ENCODE assay signal across 10 cellular contexts in genomic region chr7:27143950-27144798, GRCh38. TPM values are rescaled to one million over a fixed set of nuclear protein-coding genes. Genes with fewer than 3 reads are reported as not detected.
DNase-seq lines count a peak whose midpoint lies in the region; ATAC-seq and TF ChIP-seq lines count a peak whose summit lies in the region.
"Had no signal": no experiment of that assay in that cellular context is flagged by ENCODE, and none has a peak within 500 bp of the region (broad histone marks: within the 10 kb centered on the region; RNA-seq: fewer than 3 reads in every experiment).

No MANE protein-coding gene starts in this region.

- H3K4me3 ChIP-seq in ACC112 (ENCODE audit: low read depth, low read length) (peak overlapping the region; percentile 62; the same call in 1 of the 2 replicates), Loucy (ENCODE audit: low read length, poor library complexity, severe bottlenecking) (peak overlapping the region; percentile 94), epithelial cell of esophagus (ENCODE audit: low read length) (peak overlapping the region; percentile 39), neural cell (ENCODE audit: low read length) (peak overlapping the region; percentile 59)
- H3K4me3 ChIP-seq: GM23248 had no signal

- TF ChIP-seq EP300 in neural cell (conservative IDR thresholded peaks at IDR 0.05; ENCODE audit: poor library complexity, severe bottlenecking), result no peak

- no peak for DNase-seq in epithelial cell of esophagus (ENCODE audit: low read depth)
- no peak for DNase-seq in NCI-H187 treated with DMSO at 0.1 percent for 48 hours (lab: John Stamatoyannopoulos, UW)
- no peak for DNase-seq in stimulated activated naive CD4-positive, alpha-beta T cell treated with Interleukin-2 at 50 U/mL for 16 hours (lab: John Stamatoyannopoulos, UW)
- no peak for DNase-seq in kidney glomerular epithelial cell (lab: John Stamatoyannopoulos, UW)
- DNase-seq: activated CD4-positive, alpha-beta memory T cell treated with anti-CD3 and anti-CD28 coated beads, Interleukin-2, amount 10 ng/mL, durations not matched to agents 7 days and 5 days; GM23248 had no signal

- no peaks in the 10 kb centered on the region for H3K4me1 ChIP-seq in ACC112 (ENCODE audit: control insufficient read depth, insufficient read depth, low read length, unreplicated experiment)
- peaks cover 51% of the 10 kb centered on the region for H3K4me1 ChIP-seq in Loucy (ENCODE audit: insufficient read depth, low read length, poor library complexity, severe bottlenecking)

- H3K9me3 ChIP-seq in Loucy (ENCODE audit: insufficient read depth, low read depth, low read length) (no peaks in the 10 kb centered on the region), neural cell (ENCODE audit: low read length) (peaks cover 40% of the 10 kb centered on the region)

- TF ChIP-seq CTCF in Loucy (conservative IDR thresholded peaks at IDR 0.05; ENCODE audit: low read length), result no peak
- no peak for TF ChIP-seq CTCF in epithelial cell of esophagus (IDR thresholded peaks at IDR 0.05; ENCODE audit: insufficient read depth, low read depth, low read length, missing control alignments)
- no peak for TF ChIP-seq CTCF in neural cell (IDR thresholded peaks at IDR 0.05; ENCODE audit: poor library complexity, severe bottlenecking)

- H3K27ac ChIP-seq in ACC112 (ENCODE audit: low read depth, low read length) (no peak overlapping the region), neural cell (ENCODE audit: low read length) (no peak overlapping the region)
- H3K27ac ChIP-seq: GM23248 had no signal

- no peak overlapping the region for H2AFZ ChIP-seq in ACC112 (ENCODE audit: low read length, unreplicated experiment)
- H2AFZ ChIP-seq in Loucy (ENCODE audit: low read length), result no peak overlapping the region
- no peak overlapping the region for H2AFZ ChIP-seq in neural cell (ENCODE audit: low read depth, low read length)
- H2AFZ ChIP-seq: GM23248 had no signal

- H3K9me2 ChIP-seq in Loucy (replicated peaks; ENCODE audit: low read depth, low read length), result no peaks in the 10 kb centered on the region
- H3K9me2 ChIP-seq in neural cell (ENCODE audit: insufficient read depth, low read length), result no peaks in the 10 kb centered on the region

- H3K36me3 ChIP-seq in ACC112 (ENCODE audit: insufficient read depth, low read length) (no peaks in the 10 kb centered on the region), Loucy (ENCODE audit: insufficient read depth, low read length) (peaks cover 84% of the 10 kb centered on the region), neural cell (ENCODE audit: insufficient read depth, low read length) (no peaks in the 10 kb centered on the region)

- TF ChIP-seq RAD21 in neural cell (conservative IDR thresholded peaks at IDR 0.05), result no peak

- H3F3A ChIP-seq in Loucy (ENCODE audit: low read depth), result peaks cover 4% of the 10 kb centered on the region
- no peaks in the 10 kb centered on the region for H3F3A ChIP-seq in neural cell (ENCODE audit: insufficient read depth, low read length, poor library complexity, severe bottlenecking)

- no peak for ATAC-seq in HG03354 (IDR thresholded peaks at IDR 0.05; ENCODE audit: poor library complexity, severe bottlenecking, unreplicated experiment)

- peak overlapping the region; percentile 91 for H3K4me2 ChIP-seq in Loucy (ENCODE audit: low read depth, low read length, poor library complexity, severe bottlenecking)
- H3K4me2 ChIP-seq in neural cell (ENCODE audit: low read length), result no peak overlapping the region

- no peaks in the 10 kb centered on the region for H3K79me2 ChIP-seq in ACC112 (ENCODE audit: control insufficient read depth, insufficient read depth, low read length, unreplicated experiment)
- H3K79me2 ChIP-seq in Loucy (ENCODE audit: insufficient read depth, low read length), result peaks cover 100% of the 10 kb centered on the region
- H3K79me2 ChIP-seq in neural cell (replicated peaks; ENCODE audit: insufficient read depth, low read length), result no peaks in the 10 kb centered on the region

- H3K27me3 ChIP-seq in ACC112 (ENCODE audit: insufficient read depth, low read length) (peaks cover 100% of the 10 kb centered on the region), Loucy (ENCODE audit: insufficient read depth, low read length, poor library complexity, severe bottlenecking) (peaks cover 8% of the 10 kb centered on the region), neural cell (ENCODE audit: insufficient read depth, low read depth, low read length) (peaks cover 100% of the 10 kb centered on the region)

- H4K20me1 ChIP-seq in Loucy (ENCODE audit: insufficient read depth, low read length, poor library complexity, severe bottlenecking), result peaks cover 95% of the 10 kb centered on the region
- no peaks in the 10 kb centered on the region for H4K20me1 ChIP-seq in neural cell (ENCODE audit: insufficient read depth)

- peak overlapping the region; percentile 99 for H3K9ac ChIP-seq in Loucy (ENCODE audit: low read depth, low read length, poor library complexity, severe bottlenecking)
- no peak overlapping the region for H3K9ac ChIP-seq in neural cell (ENCODE audit: low read length)
- H3K9ac ChIP-seq: GM23248 had no signal

TF ChIP-seq in neural cell, 6 proteins besides CTCF, POLR2A, EP300 and RAD21:
- TF ChIP-seq TAF1 (IDR thresholded peaks at IDR 0.05; ENCODE audit: low read depth), result no peak
- peak; percentile 38 for TF ChIP-seq EZH2 (IDR thresholded peaks at IDR 0.05; ENCODE audit: borderline replicate concordance, insufficient read depth, low read length, poor library complexity, severe bottlenecking)

RNA-seq across cellular contexts. Expression of gene HOXA5, which starts 0.7 kb away (rescaled TPM):
- not detected in 2 replicates for polyA plus RNA-seq in neural cell
- polyA minus RNA-seq in neural cell, result not detected in 2 replicates

RNA-seq across cellular contexts. Expression of gene HOXA6, which starts 3.4 kb away (rescaled TPM):
- polyA plus RNA-seq in neural cell, result not detected in 2 replicates
- not detected in 2 replicates for polyA minus RNA-seq in neural cell

RNA-seq across cellular contexts. Expression of gene HOXA3, which starts 8.2 kb away (rescaled TPM):
- not detected in 2 replicates for polyA plus RNA-seq in neural cell
- not detected in 2 replicates for polyA minus RNA-seq in neural cell

RNA-seq across cellular contexts. Expression of gene HOXA7, which starts 12.3 kb away (rescaled TPM):
- polyA plus RNA-seq in neural cell, result not detected in 2 replicates
- not detected in 2 replicates for polyA minus RNA-seq in neural cell

RNA-seq across cellular contexts. Expression of gene HOXA4, which starts 13.6 kb away (rescaled TPM):
- not detected in 2 replicates for polyA plus RNA-seq in neural cell
- not detected in 2 replicates for polyA minus RNA-seq in neural cell

Comparison
In these comparisons a context has a peak if more than half of its experiments do, and no peak if none do; other contexts are left out.
1. H3K4me3 ChIP-seq: peak in every context shown above with its lines; median percentile 94 in Loucy; 62 in ACC112; 59 in neural cell; 39 in epithelial cell of esophagus.